1 cellular context compared by ENCODE assay signal in the genomic region with DNA sequence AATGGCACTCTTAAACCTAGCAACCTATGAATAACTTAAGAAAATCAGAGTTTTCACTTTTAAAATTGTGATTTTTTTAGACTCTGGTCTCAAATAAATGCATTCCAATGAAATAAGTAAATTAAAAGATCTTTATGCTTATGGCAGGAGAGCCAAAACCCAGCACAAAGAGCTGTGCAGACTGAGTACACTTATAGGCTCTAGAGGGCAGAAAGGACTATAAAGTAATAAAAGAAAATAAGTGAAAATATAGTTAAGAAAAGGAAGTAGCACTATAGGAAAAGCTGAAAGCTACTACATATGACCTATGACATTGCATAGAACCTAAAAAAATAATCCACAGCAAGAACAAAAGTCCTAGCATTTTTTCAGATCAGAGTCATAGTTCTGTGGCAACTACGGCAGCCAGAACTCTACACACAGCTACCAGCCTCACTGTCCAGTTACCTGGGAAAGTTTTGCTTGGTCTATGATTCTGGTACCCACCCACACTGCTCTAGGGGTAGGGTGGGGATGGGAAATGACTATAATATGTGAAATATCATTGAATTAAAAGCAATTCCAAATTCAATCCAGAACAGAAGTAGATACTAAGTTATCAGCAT.
TF ChIP-seq lines count a peak whose summit lies in the region.

No MANE protein-coding gene starts in this region.

TF ChIP-seq in GM12878, 131 proteins besides CTCF, POLR2A, EP300 and RAD21 (continued from another document):
- TF ChIP-seq IRF3 (IDR thresholded peaks at IDR 0.05) (no peak), RELB (IDR thresholded peaks at IDR 0.05; ENCODE audit: low read depth) (no peak), HSF1 (IDR thresholded peaks at IDR 0.05; ENCODE audit: low read depth, low read length) (no peak), JUND (IDR thresholded peaks at IDR 0.05; ENCODE audit: low read depth, low read length) (no peak)
- TF ChIP-seq, protein P1, sequence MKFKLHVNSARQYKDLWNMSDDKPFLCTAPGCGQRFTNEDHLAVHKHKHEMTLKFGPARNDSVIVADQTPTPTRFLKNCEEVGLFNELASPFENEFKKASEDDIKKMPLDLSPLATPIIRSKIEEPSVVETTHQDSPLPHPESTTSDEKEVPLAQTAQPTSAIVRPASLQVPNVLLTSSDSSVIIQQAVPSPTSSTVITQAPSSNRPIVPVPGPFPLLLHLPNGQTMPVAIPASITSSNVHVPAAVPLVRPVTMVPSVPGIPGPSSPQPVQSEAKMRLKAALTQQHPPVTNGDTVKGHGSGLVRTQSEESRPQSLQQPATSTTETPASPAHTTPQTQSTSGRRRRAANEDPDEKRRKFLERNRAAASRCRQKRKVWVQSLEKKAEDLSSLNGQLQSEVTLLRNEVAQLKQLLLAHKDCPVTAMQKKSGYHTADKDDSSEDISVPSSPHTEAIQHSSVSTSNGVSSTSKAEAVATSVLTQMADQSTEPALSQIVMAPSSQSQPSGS (IDR thresholded peaks at IDR 0.05; ENCODE audit: low read length) = no peak
- TF ChIP-seq, protein P2, sequence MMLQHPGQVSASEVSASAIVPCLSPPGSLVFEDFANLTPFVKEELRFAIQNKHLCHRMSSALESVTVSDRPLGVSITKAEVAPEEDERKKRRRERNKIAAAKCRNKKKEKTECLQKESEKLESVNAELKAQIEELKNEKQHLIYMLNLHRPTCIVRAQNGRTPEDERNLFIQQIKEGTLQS (IDR thresholded peaks at IDR 0.05; ENCODE audit: borderline replicate concordance, extremely low read depth, low read depth, low read length) = no peak
